In the genomic region with DNA sequence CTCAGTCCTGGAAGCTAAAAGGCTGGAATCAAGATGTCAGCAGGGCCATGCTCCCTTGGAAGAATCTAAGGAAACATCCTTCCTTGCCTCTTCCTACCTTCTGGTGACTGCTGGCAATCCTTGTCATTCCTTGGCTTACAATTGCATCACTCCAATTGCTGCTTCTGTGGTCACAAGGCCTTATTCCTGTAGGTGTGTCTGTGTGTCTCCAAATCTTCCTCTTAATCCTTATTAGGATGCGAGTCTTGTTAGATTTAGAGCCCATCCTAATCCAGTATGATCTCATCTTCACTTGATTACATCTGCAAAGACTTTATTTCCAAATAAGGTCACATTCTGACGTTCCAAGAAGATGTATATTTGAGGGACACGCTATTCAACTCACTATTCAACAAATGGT, we compare ENCODE assay signal across 1 cellular context.
TF ChIP-seq lines count a peak whose summit lies in the region.

No MANE protein-coding gene starts in this region.

TF ChIP-seq in GM23338, 12 proteins besides CTCF, POLR2A, EP300 and RAD21:
- TF ChIP-seq, protein P1, sequence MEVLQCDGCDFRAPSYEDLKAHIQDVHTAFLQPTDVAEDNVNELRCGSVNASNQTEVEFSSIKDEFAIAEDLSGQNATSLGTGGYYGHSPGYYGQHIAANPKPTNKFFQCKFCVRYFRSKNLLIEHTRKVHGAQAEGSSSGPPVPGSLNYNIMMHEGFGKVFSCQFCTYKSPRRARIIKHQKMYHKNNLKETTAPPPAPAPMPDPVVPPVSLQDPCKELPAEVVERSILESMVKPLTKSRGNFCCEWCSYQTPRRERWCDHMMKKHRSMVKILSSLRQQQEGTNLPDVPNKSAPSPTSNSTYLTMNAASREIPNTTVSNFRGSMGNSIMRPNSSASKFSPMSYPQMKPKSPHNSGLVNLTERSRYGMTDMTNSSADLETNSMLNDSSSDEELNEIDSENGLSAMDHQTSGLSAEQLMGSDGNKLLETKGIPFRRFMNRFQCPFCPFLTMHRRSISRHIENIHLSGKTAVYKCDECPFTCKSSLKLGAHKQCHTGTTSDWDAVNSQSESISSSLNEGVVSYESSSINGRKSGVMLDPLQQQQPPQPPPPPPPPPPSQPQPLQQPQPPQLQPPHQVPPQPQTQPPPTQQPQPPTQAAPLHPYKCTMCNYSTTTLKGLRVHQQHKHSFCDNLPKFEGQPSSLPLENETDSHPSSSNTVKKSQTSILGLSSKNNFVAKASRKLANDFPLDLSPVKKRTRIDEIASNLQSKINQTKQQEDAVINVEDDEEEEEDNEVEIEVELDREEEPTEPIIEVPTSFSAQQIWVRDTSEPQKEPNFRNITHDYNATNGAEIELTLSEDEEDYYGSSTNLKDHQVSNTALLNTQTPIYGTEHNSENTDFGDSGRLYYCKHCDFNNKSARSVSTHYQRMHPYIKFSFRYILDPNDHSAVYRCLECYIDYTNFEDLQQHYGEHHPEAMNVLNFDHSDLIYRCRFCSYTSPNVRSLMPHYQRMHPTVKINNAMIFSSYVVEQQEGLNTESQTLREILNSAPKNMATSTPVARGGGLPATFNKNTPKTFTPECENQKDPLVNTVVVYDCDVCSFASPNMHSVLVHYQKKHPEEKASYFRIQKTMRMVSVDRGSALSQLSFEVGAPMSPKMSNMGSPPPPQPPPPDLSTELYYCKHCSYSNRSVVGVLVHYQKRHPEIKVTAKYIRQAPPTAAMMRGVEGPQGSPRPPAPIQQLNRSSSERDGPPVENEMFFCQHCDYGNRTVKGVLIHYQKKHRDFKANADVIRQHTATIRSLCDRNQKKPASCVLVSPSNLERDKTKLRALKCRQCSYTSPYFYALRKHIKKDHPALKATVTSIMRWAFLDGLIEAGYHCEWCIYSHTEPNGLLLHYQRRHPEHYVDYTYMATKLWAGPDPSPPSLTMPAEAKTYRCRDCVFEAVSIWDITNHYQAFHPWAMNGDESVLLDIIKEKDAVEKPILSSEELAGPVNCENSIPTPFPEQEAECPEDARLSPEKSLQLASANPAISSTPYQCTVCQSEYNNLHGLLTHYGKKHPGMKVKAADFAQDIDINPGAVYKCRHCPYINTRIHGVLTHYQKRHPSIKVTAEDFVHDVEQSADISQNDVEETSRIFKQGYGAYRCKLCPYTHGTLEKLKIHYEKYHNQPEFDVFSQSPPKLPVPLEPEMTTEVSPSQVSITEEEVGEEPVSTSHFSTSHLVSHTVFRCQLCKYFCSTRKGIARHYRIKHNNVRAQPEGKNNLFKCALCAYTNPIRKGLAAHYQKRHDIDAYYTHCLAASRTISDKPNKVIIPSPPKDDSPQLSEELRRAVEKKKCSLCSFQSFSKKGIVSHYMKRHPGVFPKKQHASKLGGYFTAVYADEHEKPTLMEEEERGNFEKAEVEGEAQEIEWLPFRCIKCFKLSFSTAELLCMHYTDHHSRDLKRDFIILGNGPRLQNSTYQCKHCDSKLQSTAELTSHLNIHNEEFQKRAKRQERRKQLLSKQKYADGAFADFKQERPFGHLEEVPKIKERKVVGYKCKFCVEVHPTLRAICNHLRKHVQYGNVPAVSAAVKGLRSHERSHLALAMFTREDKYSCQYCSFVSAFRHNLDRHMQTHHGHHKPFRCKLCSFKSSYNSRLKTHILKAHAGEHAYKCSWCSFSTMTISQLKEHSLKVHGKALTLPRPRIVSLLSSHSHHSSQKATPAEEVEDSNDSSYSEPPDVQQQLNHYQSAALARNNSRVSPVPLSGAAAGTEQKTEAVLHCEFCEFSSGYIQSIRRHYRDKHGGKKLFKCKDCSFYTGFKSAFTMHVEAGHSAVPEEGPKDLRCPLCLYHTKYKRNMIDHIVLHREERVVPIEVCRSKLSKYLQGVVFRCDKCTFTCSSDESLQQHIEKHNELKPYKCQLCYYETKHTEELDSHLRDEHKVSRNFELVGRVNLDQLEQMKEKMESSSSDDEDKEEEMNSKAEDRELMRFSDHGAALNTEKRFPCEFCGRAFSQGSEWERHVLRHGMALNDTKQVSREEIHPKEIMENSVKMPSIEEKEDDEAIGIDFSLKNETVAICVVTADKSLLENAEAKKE (CRISPR knock-in tag; IDR thresholded peaks at IDR 0.05): no peak
- TF ChIP-seq JUNB (IDR thresholded peaks at IDR 0.05; ENCODE audit: unreplicated experiment) (no peak), POLR2AphosphoS5 (IDR thresholded peaks at IDR 0.05; ENCODE audit: low read depth) (no peak), EZH2 (IDR thresholded peaks at IDR 0.05; ENCODE audit: low read depth, unreplicated experiment) (no peak), NANOG (IDR thresholded peaks at IDR 0.05; ENCODE audit: borderline replicate concordance) (no peak), EZH2phosphoT487 (IDR thresholded peaks at IDR 0.05; ENCODE audit: unreplicated experiment) (no peak), ZNF114 (CRISPR knock-in tag; IDR thresholded peaks at IDR 0.05) (no peak), ZNF331 (CRISPR knock-in tag; IDR thresholded peaks at IDR 0.05; ENCODE audit: low read depth) (no peak), CREB1 (CRISPR knock-in tag; IDR thresholded peaks at IDR 0.05; ENCODE audit: low read depth) (no peak), STAT1 (IDR thresholded peaks at IDR 0.05; ENCODE audit: unreplicated experiment) (no peak)
- TF ChIP-seq, protein P2, sequence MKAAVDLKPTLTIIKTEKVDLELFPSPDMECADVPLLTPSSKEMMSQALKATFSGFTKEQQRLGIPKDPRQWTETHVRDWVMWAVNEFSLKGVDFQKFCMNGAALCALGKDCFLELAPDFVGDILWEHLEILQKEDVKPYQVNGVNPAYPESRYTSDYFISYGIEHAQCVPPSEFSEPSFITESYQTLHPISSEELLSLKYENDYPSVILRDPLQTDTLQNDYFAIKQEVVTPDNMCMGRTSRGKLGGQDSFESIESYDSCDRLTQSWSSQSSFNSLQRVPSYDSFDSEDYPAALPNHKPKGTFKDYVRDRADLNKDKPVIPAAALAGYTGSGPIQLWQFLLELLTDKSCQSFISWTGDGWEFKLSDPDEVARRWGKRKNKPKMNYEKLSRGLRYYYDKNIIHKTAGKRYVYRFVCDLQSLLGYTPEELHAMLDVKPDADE (IDR thresholded peaks at IDR 0.05): no peak
- TF ChIP-seq, protein P3, sequence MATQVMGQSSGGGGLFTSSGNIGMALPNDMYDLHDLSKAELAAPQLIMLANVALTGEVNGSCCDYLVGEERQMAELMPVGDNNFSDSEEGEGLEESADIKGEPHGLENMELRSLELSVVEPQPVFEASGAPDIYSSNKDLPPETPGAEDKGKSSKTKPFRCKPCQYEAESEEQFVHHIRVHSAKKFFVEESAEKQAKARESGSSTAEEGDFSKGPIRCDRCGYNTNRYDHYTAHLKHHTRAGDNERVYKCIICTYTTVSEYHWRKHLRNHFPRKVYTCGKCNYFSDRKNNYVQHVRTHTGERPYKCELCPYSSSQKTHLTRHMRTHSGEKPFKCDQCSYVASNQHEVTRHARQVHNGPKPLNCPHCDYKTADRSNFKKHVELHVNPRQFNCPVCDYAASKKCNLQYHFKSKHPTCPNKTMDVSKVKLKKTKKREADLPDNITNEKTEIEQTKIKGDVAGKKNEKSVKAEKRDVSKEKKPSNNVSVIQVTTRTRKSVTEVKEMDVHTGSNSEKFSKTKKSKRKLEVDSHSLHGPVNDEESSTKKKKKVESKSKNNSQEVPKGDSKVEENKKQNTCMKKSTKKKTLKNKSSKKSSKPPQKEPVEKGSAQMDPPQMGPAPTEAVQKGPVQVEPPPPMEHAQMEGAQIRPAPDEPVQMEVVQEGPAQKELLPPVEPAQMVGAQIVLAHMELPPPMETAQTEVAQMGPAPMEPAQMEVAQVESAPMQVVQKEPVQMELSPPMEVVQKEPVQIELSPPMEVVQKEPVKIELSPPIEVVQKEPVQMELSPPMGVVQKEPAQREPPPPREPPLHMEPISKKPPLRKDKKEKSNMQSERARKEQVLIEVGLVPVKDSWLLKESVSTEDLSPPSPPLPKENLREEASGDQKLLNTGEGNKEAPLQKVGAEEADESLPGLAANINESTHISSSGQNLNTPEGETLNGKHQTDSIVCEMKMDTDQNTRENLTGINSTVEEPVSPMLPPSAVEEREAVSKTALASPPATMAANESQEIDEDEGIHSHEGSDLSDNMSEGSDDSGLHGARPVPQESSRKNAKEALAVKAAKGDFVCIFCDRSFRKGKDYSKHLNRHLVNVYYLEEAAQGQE (IDR thresholded peaks at IDR 0.05; ENCODE audit: unreplicated experiment): no peak
